ENCODE assay signal across 8 cellular contexts in genomic region chr10:68076081-68076480, GRCh38. TPM values are rescaled to one million over a fixed set of nuclear protein-coding genes. Genes with fewer than 3 reads are reported as not detected.
DNase-seq lines count a peak whose midpoint lies in the region; ATAC-seq and TF ChIP-seq lines count a peak whose summit lies in the region.
"Not testable (repeated sequence)": the region's sequence is repeated elsewhere in the genome, so short reads cannot be mapped to it uniquely, and the experiment has no call there.
"Had no signal": no experiment of that assay in that cellular context is flagged by ENCODE, and none has a peak within 500 bp of the region (broad histone marks: within the 10 kb centered on the region; RNA-seq: fewer than 3 reads in every experiment).

No MANE protein-coding gene starts in this region.

- intact Hi-C loops in colonic mucosa (cut with DNase I) = loop anchor here (10.0 kb wide), 1 partner anchor 191 kb away; the partner anchor contains the start of gene SIRT1

- H3K27ac ChIP-seq in CD4-positive, CD25-positive, alpha-beta regulatory T cell (ENCODE audit: insufficient read depth, low read length, poor library complexity, severe bottlenecking); DOHH2 (ENCODE audit: low read depth, low read length): not testable (repeated sequence)
- peak overlapping the region; percentile 88 for H3K27ac ChIP-seq in RWPE2 (ENCODE audit: poor library complexity, severe bottlenecking)
- peak overlapping the region; percentile 99 for H3K27ac ChIP-seq in colonic mucosa

- not testable (repeated sequence) for H3K36me3 Mint-ChIP-seq in CD4-positive, CD25-positive, alpha-beta regulatory T cell; naive B cell; neural crest cell (ENCODE audit: low read depth)
- peaks cover 37% of the 10 kb centered on the region for H3K36me3 Mint-ChIP-seq in activated T-helper 17 cell treated with anti-CD3 and anti-CD28 coated beads, Interleukin-2, amount 50 U/mL, for 72 hours (ENCODE audit: low read depth)

- H3K4me3 ChIP-seq in CD4-positive, CD25-positive, alpha-beta regulatory T cell (ENCODE audit: low read depth, low read length) = peak overlapping the region; percentile 94
- not testable (repeated sequence) for H3K4me3 ChIP-seq in DOHH2 (ENCODE audit: low read length); RWPE2 (ENCODE audit: severe bottlenecking); colonic mucosa

- H3K9me3 Mint-ChIP-seq in CD4-positive, CD25-positive, alpha-beta regulatory T cell; activated T-helper 17 cell treated with anti-CD3 and anti-CD28 coated beads, Interleukin-2, amount 50 U/mL, for 72 hours; naive B cell; neural crest cell: not testable (repeated sequence)

- H3F3A ChIP-seq in DOHH2 (ENCODE audit: control insufficient read depth, insufficient read depth) = not testable (repeated sequence)

- not testable (repeated sequence) for H3K9ac ChIP-seq in colonic mucosa (ENCODE audit: low read depth in 2 of 2, low read length in 2 of 2)

- H3K4me1 ChIP-seq in CD4-positive, CD25-positive, alpha-beta regulatory T cell (ENCODE audit: control insufficient read depth, insufficient read depth, low read length, poor library complexity, severe bottlenecking) = peaks cover 36% of the 10 kb centered on the region
- peaks cover 28% of the 10 kb centered on the region for H3K4me1 ChIP-seq in DOHH2 (ENCODE audit: control insufficient read depth, low read length)
- H3K4me1 ChIP-seq in RWPE2 (ENCODE audit: insufficient read depth, poor library complexity, severe bottlenecking) = peaks cover 27% of the 10 kb centered on the region
- not testable (repeated sequence) for H3K4me1 ChIP-seq in colonic mucosa

- H3K79me2 ChIP-seq in DOHH2 (ENCODE audit: control insufficient read depth, low read length) = peaks cover 45% of the 10 kb centered on the region

- not testable (repeated sequence) for H3K27me3 Mint-ChIP-seq in CD4-positive, CD25-positive, alpha-beta regulatory T cell; activated T-helper 17 cell treated with anti-CD3 and anti-CD28 coated beads, Interleukin-2, amount 50 U/mL, for 72 hours; naive B cell; neural crest cell (ENCODE audit: low read depth)

- H3K4me2 ChIP-seq in DOHH2 (ENCODE audit: low read length) = 0 out of 2 replicates have a peak overlapping the region, but pooled peaks have one; percentile 63

- not testable (repeated sequence) for H3K27me3 ChIP-seq in CD4-positive, CD25-positive, alpha-beta regulatory T cell (ENCODE audit: control insufficient read depth, insufficient read depth, low read length); DOHH2 (ENCODE audit: control insufficient read depth, low read length); RWPE2 (ENCODE audit: insufficient read depth, poor library complexity, severe bottlenecking); colonic mucosa

- DNase-seq in CD4-positive, CD25-positive, alpha-beta regulatory T cell; RWPE2 (ENCODE audit: low spot score); colonic mucosa; naive B cell; neural crest cell (ENCODE audit: low read depth, low spot score): not testable (repeated sequence)

- not testable (repeated sequence) for TF ChIP-seq CTCF in DOHH2 (IDR thresholded peaks at IDR 0.05; ENCODE audit: low read depth, low read length, poor library complexity, severe bottlenecking); RWPE2 (IDR thresholded peaks at IDR 0.05; ENCODE audit: poor library complexity, severe bottlenecking); colonic mucosa (IDR thresholded peaks at IDR 0.05); neural crest cell (conservative IDR thresholded peaks at IDR 0.05)

- not testable (repeated sequence) for H4K20me1 ChIP-seq in DOHH2 (ENCODE audit: control insufficient read depth, insufficient read depth, low read depth, low read length)

- H3K4me3 Mint-ChIP-seq in CD4-positive, CD25-positive, alpha-beta regulatory T cell = peak overlapping the region in 3 of 4 donors; percentile 9 to 97 (median 43)
- H3K4me3 Mint-ChIP-seq in activated T-helper 17 cell treated with anti-CD3 and anti-CD28 coated beads, Interleukin-2, amount 50 U/mL, for 72 hours = peak overlapping the region; percentile 99
- H3K4me3 Mint-ChIP-seq in naive B cell (peak overlapping the region in 6 of 8 donors; percentile 2 to 98 (median 44)), neural crest cell (peak overlapping the region; percentile 72)

- peaks cover 21 to 39% (median 33%) of the 10 kb centered on the region in 4 donors for H3K4me1 Mint-ChIP-seq in CD4-positive, CD25-positive, alpha-beta regulatory T cell
- not testable (repeated sequence) for H3K4me1 Mint-ChIP-seq in activated T-helper 17 cell treated with anti-CD3 and anti-CD28 coated beads, Interleukin-2, amount 50 U/mL, for 72 hours
- H3K4me1 Mint-ChIP-seq in naive B cell (peaks cover 10 to 27% (median 13%) of the 10 kb centered on the region in 3 donors), neural crest cell (peaks cover 38% of the 10 kb centered on the region)

- H3K27ac Mint-ChIP-seq in CD4-positive, CD25-positive, alpha-beta regulatory T cell; activated T-helper 17 cell treated with anti-CD3 and anti-CD28 coated beads, Interleukin-2, amount 50 U/mL, for 72 hours; neural crest cell (ENCODE audit: unreplicated experiment): not testable (repeated sequence)
- peak overlapping the region in 4 of 6 donors; percentile 6 to 99 (median 34) for H3K27ac Mint-ChIP-seq in naive B cell

- ATAC-seq in CD4-positive, CD25-positive, alpha-beta regulatory T cell (ENCODE audit: low read depth in 2 of 2); RWPE2 (ENCODE audit: low read depth); activated T-helper 17 cell treated with anti-CD3 and anti-CD28 coated beads, Interleukin-2, amount 50 U/mL, for 72 hours (replicated peaks); naive B cell (ENCODE audit: low read depth in 2 of 2): not testable (repeated sequence)

- H3K36me3 ChIP-seq in CD4-positive, CD25-positive, alpha-beta regulatory T cell (ENCODE audit: control insufficient read depth, insufficient read depth, low read length); colonic mucosa: not testable (repeated sequence)
- peaks cover 28% of the 10 kb centered on the region for H3K36me3 ChIP-seq in DOHH2 (ENCODE audit: control insufficient read depth, low read length)
- H3K36me3 ChIP-seq in RWPE2 (ENCODE audit: low read depth) = peaks cover 23% of the 10 kb centered on the region

- H3K9me2 ChIP-seq in DOHH2 (replicated peaks; ENCODE audit: control insufficient read depth, low read length) = not testable (repeated sequence)

- not testable (repeated sequence) for H3K9me3 ChIP-seq in CD4-positive, CD25-positive, alpha-beta regulatory T cell (ENCODE audit: control insufficient read depth in 2 of 2, low read length in 2 of 2); DOHH2 (ENCODE audit: control insufficient read depth, insufficient read depth, low read length); RWPE2 (ENCODE audit: severe bottlenecking); colonic mucosa

RNA-seq across cellular contexts. Expression of gene HERC4, which starts 1.0 kb away (rescaled TPM):
- total RNA-seq in CD4-positive, CD25-positive, alpha-beta regulatory T cell = 69.2 TPM
- 10 to 100 TPM; 21.6 to 33.4 (median 24.3) TPM for polyA plus RNA-seq in CD4-positive, CD25-positive, alpha-beta regulatory T cell
- 100 to 1,000 TPM in 1 of 2 donors, 10 to 100 TPM in 1; 72.2 to 102 TPM for total RNA-seq in activated T-helper 17 cell treated with anti-CD3 and anti-CD28 coated beads, Interleukin-2, amount 50 U/mL, for 72 hours
- 10 to 100 TPM; 35.3 to 51.5 TPM for total RNA-seq in colonic mucosa
- polyA plus RNA-seq in naive B cell (ENCODE audit: low read depth in 6 of 6) = 10 to 100 TPM; 19.5 to 37.5 (median 23.9) TPM
- total RNA-seq in neural crest cell = 42.4 and 44.3 TPM in 2 replicates

RNA-seq across cellular contexts. Expression of gene MYPN, which starts 33.2 kb away (rescaled TPM):
- not detected for total RNA-seq in CD4-positive, CD25-positive, alpha-beta regulatory T cell
- not detected for polyA plus RNA-seq in CD4-positive, CD25-positive, alpha-beta regulatory T cell
- total RNA-seq in activated T-helper 17 cell treated with anti-CD3 and anti-CD28 coated beads, Interleukin-2, amount 50 U/mL, for 72 hours = 1 to 10 TPM in 1 of 2 donors, not detected in 1; 1.1 TPM
- under 1 TPM; 0.07 to 0.27 TPM for total RNA-seq in colonic mucosa
- polyA plus RNA-seq in naive B cell (ENCODE audit: low read depth in 6 of 6) = not detected
- not detected in 2 replicates for total RNA-seq in neural crest cell
- total RNA-seq: H9 had no signal

Comparison
In these comparisons a context has a peak if more than half of its experiments do, and no peak if none do; other contexts are left out.
1. H3K4me3 Mint-ChIP-seq: peak in every context shown above with its lines; median percentile 99 in activated T-helper 17 cell treated with anti-CD3 and anti-CD28 coated beads, Interleukin-2, amount 50 U/mL, for 72 hours; 72 in neural crest cell; 44 in naive B cell; 43 in CD4-positive, CD25-positive, alpha-beta regulatory T cell.